In the genomic region with DNA sequence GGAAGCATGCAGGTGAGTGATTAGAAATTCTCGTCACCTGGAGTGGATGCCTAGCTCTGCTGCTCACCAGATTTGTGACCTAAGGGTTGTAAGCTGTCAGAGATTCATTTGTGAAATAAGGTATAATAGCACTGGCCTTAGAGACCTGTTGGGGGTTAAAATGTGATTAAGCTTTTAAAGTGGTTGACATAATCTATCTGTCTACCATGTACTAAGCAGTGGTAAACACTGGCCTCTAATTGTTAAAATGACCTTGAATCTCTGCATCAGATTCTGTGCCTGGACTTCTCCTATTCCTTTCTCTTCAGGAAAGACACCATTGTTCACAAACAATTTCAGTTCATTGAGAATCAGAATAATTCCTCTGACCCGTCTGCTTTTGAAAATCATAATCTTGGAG, we compare ENCODE assay signal across 20 cellular contexts.
A peak's percentile ranks its signal among the peaks of the same experiment; 100 is the strongest.
DNase-seq lines count a peak whose midpoint lies in the region; TF ChIP-seq lines count a peak whose summit lies in the region.
"Had no signal": no experiment of that assay in that cellular context is flagged by ENCODE, and none has a peak within 500 bp of the region (broad histone marks: within the 10 kb centered on the region; RNA-seq: fewer than 3 reads in every experiment).

No MANE protein-coding gene starts in this region.

- intact Hi-C loops in esophagus muscularis mucosa (cut with DNase I), result no loop called here

- H3K9me3 ChIP-seq in endodermal cell (ENCODE audit: control insufficient read depth, low read length), result peaks cover 6% of the 10 kb centered on the region
- no peaks in the 10 kb centered on the region for H3K9me3 ChIP-seq in esophagus muscularis mucosa
- H3K9me3 ChIP-seq: BE2C, BLaER1 had no signal

- H3K27ac Mint-ChIP-seq in endodermal cell, result no peak overlapping the region
- H3K27ac Mint-ChIP-seq: CD14-positive monocyte; CD4-positive, alpha-beta memory T cell; CD4-positive, CD25-positive, alpha-beta regulatory T cell; CD8-positive, alpha-beta memory T cell had no signal

- TF ChIP-seq EP300 in esophagus muscularis mucosa (IDR thresholded peaks at IDR 0.05), result no peak

- peaks cover 13% of the 10 kb centered on the region for H3K27me3 Mint-ChIP-seq in endodermal cell (ENCODE audit: insufficient read depth)
- H3K27me3 Mint-ChIP-seq: CD4-positive, alpha-beta memory T cell; CD4-positive, CD25-positive, alpha-beta regulatory T cell had no signal

- H3K4me1 ChIP-seq in endodermal cell (ENCODE audit: control insufficient read depth, insufficient read depth, low read length), result no peaks in the 10 kb centered on the region
- H3K4me1 ChIP-seq in esophagus muscularis mucosa, result peaks cover 0 to 6% (median 2%) of the 10 kb centered on the region in 4 donors
- H3K4me1 ChIP-seq: BLaER1 had no signal

- no peak for TF ChIP-seq POLR2A in esophagus muscularis mucosa (IDR thresholded peaks at IDR 0.05; ENCODE audit: low read depth)

- WGBS in endodermal cell (ENCODE audit: insufficient coverage in 1 of 2, insufficient read length in 1 of 2), 2 experiments, result 75 to 84% methylated on average over 1 to 2 of the region's 2 CpGs
- WGBS in esophagus muscularis mucosa, result 74% methylated on average over 2 of the region's 2 CpGs

- H3K9me3 Mint-ChIP-seq in endodermal cell, result no peaks in the 10 kb centered on the region

- no peak overlapping the region for H3K27ac ChIP-seq in endodermal cell (ENCODE audit: low read depth, low read length)
- no peak overlapping the region for H3K27ac ChIP-seq in esophagus muscularis mucosa (replicated peaks in 1 of 4)
- H3K27ac ChIP-seq: BLaER1 had no signal

- DNase-seq in NCI-H82 (lab: John Stamatoyannopoulos, UW) (peak; percentile 83), NCI-H82 treated with DMSO at 0.1 percent for 48 hours (lab: John Stamatoyannopoulos, UW; ENCODE audit: unreplicated experiment) (peak; percentile 86), endodermal cell (no peak), DMS79 treated with DMSO at 0.1 percent for 48 hours (lab: John Stamatoyannopoulos, UW) (no peak), esophagus muscularis mucosa (ENCODE audit: extremely low spot score) (no peak)
- DNase-seq: 8988T; ACHN; BE2C; C1 segment of cervical spinal cord; CD4-positive, alpha-beta memory T cell; CD4-positive, CD25-positive, alpha-beta regulatory T cell; CD8-positive, alpha-beta memory T cell; COR-L47; DMS 273 treated with DMSO at 0.1 percent for 48 hours; DMS153; DMS53; DMS79; GF-D8 had no signal

- H3K36me3 Mint-ChIP-seq in endodermal cell (ENCODE audit: low read depth), result no peaks in the 10 kb centered on the region
- H3K36me3 Mint-ChIP-seq: CD14-positive monocyte; CD4-positive, alpha-beta memory T cell; CD4-positive, CD25-positive, alpha-beta regulatory T cell; CD8-positive, alpha-beta memory T cell had no signal

- TF ChIP-seq CTCF in endodermal cell (conservative IDR thresholded peaks at IDR 0.05), result no peak
- no peak for TF ChIP-seq CTCF in esophagus muscularis mucosa (IDR thresholded peaks at IDR 0.05)

- H3K4me3 ChIP-seq in endodermal cell (ENCODE audit: low read length) (no peak overlapping the region), esophagus muscularis mucosa (no peak overlapping the region)
- H3K4me3 ChIP-seq: BLaER1 had no signal

- H3K4me1 Mint-ChIP-seq in endodermal cell, result peaks cover 42% of the 10 kb centered on the region
- H3K4me1 Mint-ChIP-seq: CD14-positive monocyte; CD4-positive, alpha-beta memory T cell; CD4-positive, CD25-positive, alpha-beta regulatory T cell; CD8-positive, alpha-beta memory T cell had no signal

- H3K36me3 ChIP-seq in endodermal cell (ENCODE audit: control insufficient read depth, insufficient read depth, low read length), result no peaks in the 10 kb centered on the region
- H3K36me3 ChIP-seq in esophagus muscularis mucosa, result no peaks in the 10 kb centered on the region
- H3K36me3 ChIP-seq: BE2C, BLaER1 had no signal

- H3K27me3 ChIP-seq in endodermal cell (ENCODE audit: control insufficient read depth, insufficient read depth, low read length, poor library complexity, severe bottlenecking), result no peaks in the 10 kb centered on the region
- H3K27me3 ChIP-seq in esophagus muscularis mucosa, result no peaks in the 10 kb centered on the region
- H3K27me3 ChIP-seq: BE2C, BLaER1 had no signal

- peak overlapping the region; percentile 11 for H3K4me3 Mint-ChIP-seq in endodermal cell
- H3K4me3 Mint-ChIP-seq: CD14-positive monocyte; CD4-positive, alpha-beta memory T cell; CD4-positive, CD25-positive, alpha-beta regulatory T cell; CD8-positive, alpha-beta memory T cell had no signal

- H3K9ac ChIP-seq in endodermal cell (ENCODE audit: extremely low read depth, low read length, poor library complexity, severe bottlenecking), result no peak overlapping the region
- H3K9ac ChIP-seq: BLaER1 had no signal

Comparison
In these comparisons a context has a peak if more than half of its experiments do, and no peak if none do; other contexts are left out.
1. DNase-seq: peak in NCI-H82 (single experiment) and NCI-H82 treated with DMSO at 0.1 percent for 48 hours (single experiment); none in endodermal cell (single experiment), DMS79 treated with DMSO at 0.1 percent for 48 hours (single experiment) and esophagus muscularis mucosa (single experiment).